18 cellular contexts compared by ENCODE assay signal in genomic region chr2:229174794-229175529, GRCh38.
DNase-seq lines count a peak whose midpoint lies in the region; ATAC-seq, FAIRE-seq and TF ChIP-seq lines count a peak whose summit lies in the region.
"Had no signal": no experiment of that assay in that cellular context is flagged by ENCODE, and none has a peak within 500 bp of the region (broad histone marks: within the 10 kb centered on the region; RNA-seq: fewer than 3 reads in every experiment).

No MANE protein-coding gene starts in this region.

- intact Hi-C loops in lower lobe of right lung (cut with DNase I), result no loop called here

- H3K27ac ChIP-seq in lower lobe of right lung, result no peak overlapping the region
- H3K27ac ChIP-seq: WERI-Rb-1 had no signal

- H3K4me3 ChIP-seq in bronchial epithelial cell (ENCODE audit: low read depth, low read length) (no peak overlapping the region), lower lobe of right lung (no peak overlapping the region)

- ATAC-seq in lower lobe of right lung (peak; percentile 55 to 66), GM21381 (IDR thresholded peaks at IDR 0.05; ENCODE audit: unreplicated experiment) (no peak), HG02798 (IDR thresholded peaks at IDR 0.05; ENCODE audit: poor library complexity, unreplicated experiment) (no peak)
- ATAC-seq: activated CD8-positive, alpha-beta memory T cell treated with anti-CD3 and anti-CD28 coated beads, Interleukin-2, amount 10 ng/mL, durations not matched to agents 7 days and 5 days; natural killer cell treated with Interleukin-12 subunit alpha and Interleukin-12 subunit beta and Interleukin-15 and Interleukin-18, amount 100 ng/mL, for 72 hours; stimulated activated memory B cell treated with anti-CD40 and anti-IgM and Interleukin-4, amounts not matched to agents 10 μg/mL and 1 μg/mL and 100 μg/mL, for 72 hours had no signal

- DNase-seq in DMS79 (lab: John Stamatoyannopoulos, UW) (peak; percentile 21), LHCN-M2 (ENCODE audit: low read depth) (peak; percentile 76), bronchial epithelial cell (ENCODE audit: low read depth) (peak; percentile 60), lower lobe of right lung (no peak), MV-4-11 (lab: John Stamatoyannopoulos, UW) (no peak), C1 segment of cervical spinal cord (lab: John Stamatoyannopoulos, UW) (no peak)
- DNase-seq: activated CD8-positive, alpha-beta memory T cell treated with anti-CD3 and anti-CD28 coated beads, Interleukin-2, amount 10 ng/mL, durations not matched to agents 7 days and 5 days; activated naive CD4-positive, alpha-beta T cell; CD4-positive, alpha-beta T cell; NCI-H2227 treated with DMSO at 0.1 percent for 48 hours; retina; WERI-Rb-1 had no signal

- H3K27me3 ChIP-seq in bronchial epithelial cell (ENCODE audit: control insufficient read depth, insufficient read depth, low read length) (no peaks in the 10 kb centered on the region), lower lobe of right lung (ENCODE audit: low read depth) (no peaks in the 10 kb centered on the region)

- H3K36me3 ChIP-seq in bronchial epithelial cell (ENCODE audit: control insufficient read depth, insufficient read depth, low read length) (no peaks in the 10 kb centered on the region), lower lobe of right lung (no peaks in the 10 kb centered on the region)
- H3K36me3 ChIP-seq: WERI-Rb-1 had no signal

- H3K9me3 ChIP-seq in lower lobe of right lung, result no peaks in the 10 kb centered on the region

- no peaks in the 10 kb centered on the region for H3K4me1 ChIP-seq in lower lobe of right lung

- TF ChIP-seq CTCF in bronchial epithelial cell (IDR thresholded peaks at IDR 0.05; ENCODE audit: insufficient read depth, low read length, severe bottlenecking) (no peak), lower lobe of right lung (IDR thresholded peaks at IDR 0.05) (no peak)

- no peak for FAIRE-seq in bronchial epithelial cell (lab: Jason Lieb, UNC)
- FAIRE-seq: endothelial cell of umbilical vein, G401.6 had no signal

Comparison
In these comparisons a context has a peak if more than half of its experiments do, and no peak if none do; other contexts are left out.
1. DNase-seq: peak in DMS79 (single experiment), LHCN-M2 (single experiment) and bronchial epithelial cell (single experiment); none in lower lobe of right lung (single experiment), MV-4-11 (single experiment) and C1 segment of cervical spinal cord (0 of 14).
2. ATAC-seq: peak in lower lobe of right lung (2 of 2); none in GM21381 (single experiment) and HG02798 (single experiment).